17 cellular contexts compared by ENCODE assay signal in the genomic region with DNA sequence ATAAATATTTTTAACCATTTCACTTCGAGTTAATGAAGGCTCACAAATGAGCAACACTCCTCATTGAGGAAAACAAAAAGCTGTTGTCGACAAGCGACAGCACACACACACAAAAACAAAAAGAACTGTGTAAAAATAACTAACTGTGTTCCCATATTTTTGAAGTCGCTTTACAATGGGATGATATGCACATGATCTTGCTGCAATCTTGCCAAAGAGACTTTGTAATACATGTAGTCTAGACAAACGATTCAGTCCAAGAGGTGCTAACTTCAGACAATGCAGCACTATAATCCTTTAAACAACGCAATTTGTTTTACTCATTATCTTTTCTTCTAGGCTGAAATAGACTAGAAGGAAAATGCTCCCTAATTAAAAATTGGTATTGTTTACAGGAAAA. TPM values are rescaled to one million over a fixed set of nuclear protein-coding genes. Genes with fewer than 3 reads are reported as not detected.
A peak's percentile ranks its signal among the peaks of the same experiment; 100 is the strongest.
DNase-seq lines count a peak whose midpoint lies in the region; ATAC-seq, FAIRE-seq and TF ChIP-seq lines count a peak whose summit lies in the region.
"Had no signal": no experiment of that assay in that cellular context is flagged by ENCODE, and none has a peak within 500 bp of the region (broad histone marks: within the 10 kb centered on the region; RNA-seq: fewer than 3 reads in every experiment).

No MANE protein-coding gene starts in this region.

- no peak for DNase-seq in cardiac muscle cell (ENCODE audit: low read depth in 1 of 2, low spot score in 1 of 2)
- DNase-seq in left cardiac atrium: no peak
- no peak for DNase-seq in Panc1 (ENCODE audit: low read depth, low spot score)
- no peak for DNase-seq in endothelial cell of umbilical vein (ENCODE audit: low read depth, low spot score)
- DNase-seq in smooth muscle cell (lab: John Stamatoyannopoulos, UW; ENCODE audit: unreplicated experiment): no peak
- DNase-seq in PC-9: no peak
- DNase-seq in GM19238 (ENCODE audit: insufficient read length, low spot score): no peak
- DNase-seq in ureter (ENCODE audit: low spot score): no peak
- DNase-seq: DND-41, GDM1, KBM-7, NCI-H1092, SHP77 had no signal

- TF ChIP-seq POLR2A in endothelial cell of umbilical vein (IDR thresholded peaks at IDR 0.05; ENCODE audit: low read depth, low read length): no peak

- H3K4me1 ChIP-seq in cardiac muscle cell (ENCODE audit: low read depth) (no peaks in the 10 kb centered on the region), Panc1 (ENCODE audit: control insufficient read depth, insufficient read depth, low read length) (peaks cover 7% of the 10 kb centered on the region), endothelial cell of umbilical vein (ENCODE audit: control insufficient read depth, extremely low read depth, insufficient read depth, low read length) (no peaks in the 10 kb centered on the region), smooth muscle cell (ENCODE audit: low read depth) (no peaks in the 10 kb centered on the region), PC-9 (replicated peaks; ENCODE audit: insufficient read depth) (no peaks in the 10 kb centered on the region)

- H3K4me3 ChIP-seq in cardiac muscle cell (no peak overlapping the region), Panc1 (ENCODE audit: low read depth in 2 of 2, low read length in 2 of 2) (no peak overlapping the region), endothelial cell of umbilical vein (replicated peaks in 1 of 3; ENCODE audit: insufficient read depth in 1 of 3, low read depth in 1 of 3, low read length in 3 of 3) (no peak overlapping the region), smooth muscle cell (no peak overlapping the region), PC-9 (no peak overlapping the region)

- H2AFZ ChIP-seq in endothelial cell of umbilical vein (ENCODE audit: low read depth, low read length) (no peak overlapping the region), smooth muscle cell (ENCODE audit: low read depth) (no peak overlapping the region), PC-9 (no peak overlapping the region)

- no peaks in the 10 kb centered on the region for H3K9me3 ChIP-seq in cardiac muscle cell (ENCODE audit: low read depth)
- no peaks in the 10 kb centered on the region for H3K9me3 ChIP-seq in Panc1 (ENCODE audit: control insufficient read depth, insufficient read depth, low read depth, low read length)
- no peaks in the 10 kb centered on the region for H3K9me3 ChIP-seq in endothelial cell of umbilical vein (replicated peaks; ENCODE audit: control insufficient read depth, insufficient read depth, low read length)
- H3K9me3 ChIP-seq in smooth muscle cell (replicated peaks; ENCODE audit: low read depth): no peaks in the 10 kb centered on the region
- H3K9me3 ChIP-seq in PC-9 (ENCODE audit: insufficient read depth, low read depth): no peaks in the 10 kb centered on the region

- H3K36me3 ChIP-seq in cardiac muscle cell (peaks cover 51% of the 10 kb centered on the region), Panc1 (ENCODE audit: control insufficient read depth, insufficient read depth, low read length) (peaks cover 31% of the 10 kb centered on the region), endothelial cell of umbilical vein (ENCODE audit: control insufficient read depth in 2 of 2, extremely low read depth in 1 of 2, insufficient read depth in 2 of 2, low read length in 2 of 2) (peaks cover 8 to 23% of the 10 kb centered on the region in 2 experiments), smooth muscle cell (ENCODE audit: low read depth) (peaks cover 19% of the 10 kb centered on the region), PC-9 (ENCODE audit: low read depth) (peaks cover 46% of the 10 kb centered on the region)

- BruUV-seq in Panc1 (replicated peaks; lab: Mats Ljungman, UMichigan) (TSS peak; percentile 95), endothelial cell of umbilical vein (replicated peaks; lab: Mats Ljungman, UMichigan) (TSS peak; percentile 64), PC-9 (replicated peaks; lab: Mats Ljungman, UMichigan) (no TSS peak)

- H3K27ac ChIP-seq in cardiac muscle cell: peak overlapping the region; percentile 4
- H3K27ac ChIP-seq in Panc1 (ENCODE audit: low read length): no peak overlapping the region
- no peak overlapping the region for H3K27ac ChIP-seq in endothelial cell of umbilical vein (ENCODE audit: insufficient read depth, low read depth, low read length)
- H3K27ac ChIP-seq in smooth muscle cell (ENCODE audit: low read depth): peak overlapping the region; percentile 27
- H3K27ac ChIP-seq in PC-9: no peak overlapping the region
- H3K27ac ChIP-seq: C4-2B had no signal

- WGBS in smooth muscle cell (ENCODE audit: low lambda C conversion rate): 93% methylated on average over 6 of the region's 6 CpGs

- ATAC-seq in left cardiac atrium (no peak), Panc1 (no peak)

- H3K9me1 ChIP-seq in endothelial cell of umbilical vein (replicated peaks; ENCODE audit: control insufficient read depth, extremely low read depth, insufficient read depth, low read length): no peaks in the 10 kb centered on the region

- H3F3A ChIP-seq in smooth muscle cell (ENCODE audit: low read depth): peaks cover 25% of the 10 kb centered on the region
- peaks cover 87% of the 10 kb centered on the region for H3F3A ChIP-seq in PC-9 (ENCODE audit: insufficient read depth, low read depth)

- no peaks in the 10 kb centered on the region for H3K9me2 ChIP-seq in PC-9 (ENCODE audit: insufficient read depth)

- intact Hi-C loops in left cardiac atrium (cut with DNase I) (no loop called here), Panc1 (cut with micrococcal nuclease; ENCODE audit: unreplicated experiment) (no loop called here), endothelial cell of umbilical vein (cut with micrococcal nuclease) (no loop called here), PC-9 (cut with micrococcal nuclease; ENCODE audit: unreplicated experiment) (no loop called here)

- H4K20me1 ChIP-seq in endothelial cell of umbilical vein (replicated peaks; ENCODE audit: control insufficient read depth, extremely low read depth, insufficient read depth, low read length) (peaks cover 4% of the 10 kb centered on the region), smooth muscle cell (ENCODE audit: low read depth) (peaks cover 8% of the 10 kb centered on the region), PC-9 (ENCODE audit: insufficient read depth) (peaks cover 18% of the 10 kb centered on the region)

- POLR2A ChIA-PET in Panc1 (lab: Charles Lee) (no interaction called here), endothelial cell of umbilical vein (lab: Charles Lee) (no interaction called here), PC-9 (lab: Charles Lee; ENCODE audit: unreplicated experiment) (no interaction called here)

- TF ChIP-seq CTCF in cardiac muscle cell (IDR thresholded peaks at IDR 0.05; ENCODE audit: low read depth, low read length) (no peak), Panc1 (IDR thresholded peaks at IDR 0.05) (no peak), endothelial cell of umbilical vein (IDR thresholded peaks at IDR 0.05; ENCODE audit: extremely low read depth in 1 of 2, insufficient read depth in 1 of 2, low read depth in 1 of 2, low read length in 2 of 2) (no peak), smooth muscle cell (IDR thresholded peaks at IDR 0.05; ENCODE audit: borderline replicate concordance, insufficient read depth, poor library complexity, severe bottlenecking) (no peak), PC-9 (conservative IDR thresholded peaks at IDR 0.05) (no peak)

- dilution Hi-C loops in endothelial cell of umbilical vein (cut with MboI; ENCODE audit: extremely low pct_ligation_motif_present, low sequenced_read_pairs): no loop called here

- H3K27me3 ChIP-seq in cardiac muscle cell (no peaks in the 10 kb centered on the region), Panc1 (ENCODE audit: control insufficient read depth, insufficient read depth, low read length) (no peaks in the 10 kb centered on the region), endothelial cell of umbilical vein (ENCODE audit: control insufficient read depth in 2 of 2, insufficient read depth in 2 of 2, low read length in 2 of 2) (no peaks in the 10 kb centered on the region), smooth muscle cell (ENCODE audit: low read depth) (no peaks in the 10 kb centered on the region), PC-9 (ENCODE audit: insufficient read depth, low read depth) (no peaks in the 10 kb centered on the region)

- in situ Hi-C loops in Panc1 (cut with HindIII; ENCODE audit: low pct_unique_long_range_greater_than_20kb, low sequenced_read_pairs): no loop called here

- H3K4me2 ChIP-seq in endothelial cell of umbilical vein (ENCODE audit: insufficient read depth, low read length) (no peak overlapping the region), smooth muscle cell (no peak overlapping the region), PC-9 (no peak overlapping the region)

- CTCF ChIA-PET in Panc1 (lab: Charles Lee): no interaction called here
- CTCF ChIA-PET in endothelial cell of umbilical vein (lab: Charles Lee): no interaction called here
- CTCF ChIA-PET in PC-9 (lab: Charles Lee): no interaction called here

- H3K9ac ChIP-seq in endothelial cell of umbilical vein (replicated peaks; ENCODE audit: extremely low read depth, insufficient read depth, low read length) (no peak overlapping the region), smooth muscle cell (ENCODE audit: low read depth) (no peak overlapping the region)

- no peaks in the 10 kb centered on the region for H3K79me2 ChIP-seq in endothelial cell of umbilical vein (ENCODE audit: control insufficient read depth, insufficient read depth, low read length)
- H3K79me2 ChIP-seq in smooth muscle cell (ENCODE audit: low read depth): peaks cover 19% of the 10 kb centered on the region
- H3K79me2 ChIP-seq in PC-9 (ENCODE audit: low read depth): peaks cover 3% of the 10 kb centered on the region; the same call in 1 of the 2 replicates

- no peak for FAIRE-seq in endothelial cell of umbilical vein (lab: Jason Lieb, UNC)
- FAIRE-seq: A204.1, H54, RCC 7860 had no signal

TF ChIP-seq in endothelial cell of umbilical vein, 7 proteins besides CTCF, POLR2A, EP300 and RAD21 (continues in another document):
- no peak for TF ChIP-seq GATA2 (IDR thresholded peaks at IDR 0.05; ENCODE audit: insufficient read depth, insufficient read length, low read depth, low read length)
- TF ChIP-seq MYC (IDR thresholded peaks at IDR 0.05; ENCODE audit: low read depth, low read length): no peak

RNA-seq across cellular contexts. Expression of gene USP34, which starts 7.2 kb away (rescaled TPM):
- total RNA-seq in cardiac muscle cell: 67.6 and 94.5 TPM in 2 replicates
- 42.4 and 54.9 TPM in 2 replicates for polyA plus RNA-seq in cardiac muscle cell
- 10 to 100 TPM; 44.1 to 60.4 TPM for total RNA-seq in left cardiac atrium
- 91.4 TPM for total RNA-seq in Panc1 (2021; ENCODE audit: unreplicated experiment)
- 37.1 TPM for polyA plus RNA-seq in Panc1 (2012; ENCODE audit: insufficient read length)
- total RNA-seq in endothelial cell of umbilical vein: 96.9 and 98.3 TPM in 2 replicates
- polyA plus RNA-seq in endothelial cell of umbilical vein: 45.7 and 46.3 TPM in 2 replicates
- polyA plus RNA-seq in endothelial cell of umbilical vein (2011; cell fraction: cytosol; rRNA removed): 39.1 and 39.8 TPM in 2 replicates
- 115 and 154 TPM in 2 replicates for polyA plus RNA-seq in endothelial cell of umbilical vein (2011; cell fraction: nucleus; rRNA removed)
- polyA plus RNA-seq in endothelial cell of umbilical vein (2012): 57.8 and 68.3 TPM in 2 replicates
- 168 and 201 TPM in 2 replicates for polyA minus RNA-seq in endothelial cell of umbilical vein
- polyA minus RNA-seq in endothelial cell of umbilical vein (2011; cell fraction: cytosol; rRNA and poly(A)+ RNA removed): 52.8 TPM
- polyA minus RNA-seq in endothelial cell of umbilical vein (2011; cell fraction: nucleus; rRNA and poly(A)+ RNA removed): 274 and 420 TPM in 2 replicates
- 151 and 152 TPM in 2 replicates for total RNA-seq in smooth muscle cell
- polyA plus RNA-seq in smooth muscle cell: 26.4 and 32.5 TPM in 2 replicates
- 85.4 and 120 TPM in 2 replicates for total RNA-seq in PC-9 (2021)
- total RNA-seq in ureter: 152 TPM

Comparison
In these comparisons a context has a peak if more than half of its experiments do, and no peak if none do; other contexts are left out.
1. H3K27ac ChIP-seq: peak in cardiac muscle cell (single experiment) and smooth muscle cell (single experiment); none in Panc1 (single experiment), endothelial cell of umbilical vein (single experiment) and PC-9 (single experiment).